Comparison of ENCODE assay signal across 8 cellular contexts in genomic region chr1:153945131-153945794, GRCh38. TPM values are rescaled to one million over a fixed set of nuclear protein-coding genes. Genes with fewer than 3 reads are reported as not detected.
A peak's percentile ranks its signal among the peaks of the same experiment; 100 is the strongest.
DNase-seq lines count a peak whose midpoint lies in the region; ATAC-seq and TF ChIP-seq lines count a peak whose summit lies in the region.

No MANE protein-coding gene starts in this region.

- WGBS in lung, 2 donors, result 12 to 18% methylated on average over 12 of the region's 12 CpGs

- H3K36me3 ChIP-seq in lung (ENCODE audit: control insufficient read depth in 2 of 2, insufficient read depth in 2 of 2, low read length in 2 of 2), result peaks cover 0 to 41% of the 10 kb centered on the region in 2 donors

- no peaks in the 10 kb centered on the region for H3K27me3 ChIP-seq in lung (ENCODE audit: control insufficient read depth, insufficient read depth)

- peak overlapping the region; percentile 95 for H3K27ac ChIP-seq in cingulate gyrus (ENCODE audit: low read depth, low read length)
- H3K27ac ChIP-seq in lung (ENCODE audit: low read depth in 1 of 2, low read length in 1 of 2), result peak overlapping the region; percentile 97 to 99

- TF ChIP-seq POLR2A in GM10847 (IDR thresholded peaks at IDR 0.05; ENCODE audit: extremely low read depth, insufficient read length), result peak; percentile 37

- H3K4me1 ChIP-seq in lung (ENCODE audit: control insufficient read depth in 2 of 2, insufficient read depth in 2 of 2, low read length in 2 of 2), result peaks cover 4 to 11% of the 10 kb centered on the region in 2 donors

- H3K9me3 ChIP-seq in lung (ENCODE audit: control insufficient read depth in 2 of 2, insufficient read depth in 1 of 2, low read length in 1 of 2), result no peaks in the 10 kb centered on the region

- peak; percentile 80 for DNase-seq in Jurkat, Clone E6-1 (ENCODE audit: low read depth, low spot score)
- peak; percentile 62 for DNase-seq in activated CD4-positive, CD25-positive, alpha-beta regulatory T cell treated with anti-CD3 and anti-CD28 coated beads, Interleukin-2, amount 50 U/mL, for 72 hours
- peak; percentile 71 for DNase-seq in lung (ENCODE audit: low spot score)
- DNase-seq in stimulated activated CD8-positive, alpha-beta memory T cell treated with anti-CD3 and anti-CD28 coated beads, Interleukin-15, amount 100 ng/mL, for 4 hours (ENCODE audit: low read depth in 2 of 2), result peak; percentile 55 to 69

- H3K4me3 ChIP-seq in Jurkat, Clone E6-1 (ENCODE audit: low read length), result peak overlapping the region; percentile 65
- peak overlapping the region; percentile 75 for H3K4me3 ChIP-seq in lung

- TF ChIP-seq CTCF in lung (IDR thresholded peaks at IDR 0.05; ENCODE audit: control extremely low read depth, extremely low read depth), result no peak

- ATAC-seq in lung (ENCODE audit: insufficient read depth, low FRiP score), result peak; percentile 28
- ATAC-seq in GM21367 (IDR thresholded peaks at IDR 0.05; ENCODE audit: unreplicated experiment), result no peak
- no peak for ATAC-seq in GM21576 (IDR thresholded peaks at IDR 0.05; ENCODE audit: unreplicated experiment)

RNA-seq across cellular contexts. Expression of gene DENND4B, which starts 1.3 kb away (rescaled TPM):
- polyA plus RNA-seq in Jurkat, Clone E6-1 (2012; ENCODE audit: insufficient read depth, insufficient read length), result 55.1 TPM
- 10 to 100 TPM; 40.5 to 84.7 TPM for total RNA-seq in lung
- 10 to 100 TPM; 57.2 to 61.6 TPM for polyA plus RNA-seq in lung

RNA-seq across cellular contexts. Expression of gene CRTC2, which starts 13.1 kb away (rescaled TPM):
- 43.1 TPM for polyA plus RNA-seq in Jurkat, Clone E6-1 (2012; ENCODE audit: insufficient read depth, insufficient read length)
- 10 to 100 TPM; 17.7 to 48.7 TPM for total RNA-seq in lung
- polyA plus RNA-seq in lung, result 10 to 100 TPM; 41.9 to 43.2 TPM

RNA-seq across cellular contexts. Expression of gene SLC39A1, which starts 18.1 kb away (rescaled TPM):
- 53.9 TPM for polyA plus RNA-seq in Jurkat, Clone E6-1 (2012; ENCODE audit: insufficient read depth, insufficient read length)
- total RNA-seq in lung, result 100 to 1,000 TPM in 1 of 2 donors, 10 to 100 TPM in 1; 73.4 to 141 TPM
- polyA plus RNA-seq in lung, result 100 to 1,000 TPM; 103 to 247 TPM

RNA-seq across cellular contexts. Expression of gene CREB3L4, which starts 22.4 kb away (rescaled TPM):
- 26.4 TPM for polyA plus RNA-seq in Jurkat, Clone E6-1 (2012; ENCODE audit: insufficient read depth, insufficient read length)
- total RNA-seq in lung, result 10 to 100 TPM; 13.6 to 21.8 TPM
- 10 to 100 TPM in 1 of 2 donors, 1 to 10 TPM in 1; 9.5 to 13.7 TPM for polyA plus RNA-seq in lung

RNA-seq across cellular contexts. Expression of gene GATAD2B, which starts 22.5 kb away (rescaled TPM):
- 10.1 TPM for polyA plus RNA-seq in Jurkat, Clone E6-1 (2012; ENCODE audit: insufficient read depth, insufficient read length)
- 10 to 100 TPM; 20.8 to 41.7 TPM for total RNA-seq in lung
- 1 to 10 TPM; 4.6 to 6.0 TPM for polyA plus RNA-seq in lung
